ENCODE assay signal across 16 cellular contexts in the genomic region with DNA sequence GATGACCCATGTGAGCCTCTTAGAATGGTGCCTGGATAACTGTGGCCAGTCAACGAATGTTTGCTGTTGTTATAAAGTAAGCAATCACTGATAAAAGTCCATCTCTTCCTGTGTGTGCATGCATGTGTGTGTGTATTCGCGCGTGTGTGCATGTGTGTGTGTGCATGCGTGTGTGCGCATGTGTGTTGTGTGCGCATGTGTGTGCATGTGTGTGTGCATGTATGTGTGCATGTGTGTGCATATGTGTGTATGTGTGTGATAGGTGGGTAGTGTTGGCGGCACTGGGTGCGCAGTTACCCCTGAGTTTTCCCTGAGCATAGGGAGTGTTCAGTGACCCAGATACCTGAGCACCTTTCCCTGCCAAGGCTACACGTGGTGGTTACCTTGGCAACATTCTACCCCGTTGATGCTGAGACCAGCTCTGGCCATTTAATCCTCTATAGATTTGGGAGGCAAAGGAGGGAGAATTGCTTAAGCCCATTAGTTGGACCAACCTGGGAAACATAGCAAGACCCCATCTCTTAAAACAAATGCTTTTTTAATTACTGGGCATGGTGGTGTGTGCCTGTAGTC.
A peak's percentile ranks its signal among the peaks of the same experiment; 100 is the strongest.
DNase-seq lines count a peak whose midpoint lies in the region; ATAC-seq, FAIRE-seq and TF ChIP-seq lines count a peak whose summit lies in the region.
"Had no signal": no experiment of that assay in that cellular context is flagged by ENCODE, and none has a peak within 500 bp of the region (broad histone marks: within the 10 kb centered on the region; RNA-seq: fewer than 3 reads in every experiment).

No MANE protein-coding gene starts in this region.

- H3K36me3 ChIP-seq in HepG2 (replicated peaks in 1 of 2; ENCODE audit: control insufficient read depth in 1 of 2, insufficient read depth in 2 of 2, low read length in 2 of 2) = no peaks in the 10 kb centered on the region
- no peaks in the 10 kb centered on the region for H3K36me3 ChIP-seq in right lobe of liver
- no peaks in the 10 kb centered on the region for H3K36me3 ChIP-seq in osteoblast (ENCODE audit: insufficient read depth, low read length)
- H3K36me3 ChIP-seq: BLaER1 treated with 17β-estradiol and CSF1 and Interleukin-3, amounts not matched to agents 10 nM and 100 nM had no signal

- ATAC-seq in HepG2 (no peak), right lobe of liver (no peak), GM19395 (IDR thresholded peaks at IDR 0.05; ENCODE audit: unreplicated experiment) (no peak)
- ATAC-seq: CD8-positive, alpha-beta T cell; HCT116 had no signal

- H4K20me1 ChIP-seq in HepG2 (ENCODE audit: insufficient read depth, low read length) = no peaks in the 10 kb centered on the region
- H4K20me1 ChIP-seq in osteoblast (ENCODE audit: insufficient read depth, low read length) = no peaks in the 10 kb centered on the region
- H4K20me1 ChIP-seq: BLaER1 treated with 17β-estradiol and CSF1 and Interleukin-3, amounts not matched to agents 10 nM and 100 nM had no signal

- no peaks in the 10 kb centered on the region for H3K79me2 ChIP-seq in HepG2 (ENCODE audit: insufficient read depth, low read length)
- H3K79me2 ChIP-seq in osteoblast (ENCODE audit: insufficient read depth, low read length) = no peaks in the 10 kb centered on the region

- H3K9ac ChIP-seq in HepG2 (ENCODE audit: insufficient read depth, low read depth, low read length) = no peak overlapping the region
- H3K9ac ChIP-seq: BLaER1 treated with 17β-estradiol and CSF1 and Interleukin-3, amounts not matched to agents 10 nM and 100 nM had no signal

- TF ChIP-seq RAD21 in HepG2 (CRISPR knock-in tag; IDR thresholded peaks at IDR 0.05) = no peak

- CTCF ChIA-PET in HepG2 (lab: Yijun Ruan, JAX; ENCODE audit: low intra/inter-chr PET ratio, low total read pairs) = no interaction called here

- no peak overlapping the region for H2AFZ ChIP-seq in HepG2 (ENCODE audit: low read length)
- H2AFZ ChIP-seq in osteoblast (ENCODE audit: low read length) = no peak overlapping the region

- DNase-seq in HepG2 (ENCODE audit: low spot score) = no peak
- DNase-seq in right lobe of liver = no peak
- peak; percentile 71 for DNase-seq in cerebellum (ENCODE audit: low spot score)
- peak; percentile 15 for DNase-seq in osteoblast (ENCODE audit: insufficient read length, low spot score, missing footprints)
- no peak for DNase-seq in T-helper 9 cell
- no peak for DNase-seq in NCI-H2227 treated with DMSO at 0.1 percent for 48 hours (lab: John Stamatoyannopoulos, UW)
- DNase-seq: Calu3; CD8-positive, alpha-beta T cell; DMS79 treated with DMSO at 0.1 percent for 48 hours; GOT3; H7 had no signal

- TF ChIP-seq POLR2A in HepG2 (IDR thresholded peaks at IDR 0.05; ENCODE audit: insufficient read depth in 1 of 2, low read depth in 2 of 2, low read length in 2 of 2) (no peak), right lobe of liver (IDR thresholded peaks at IDR 0.05) (no peak)

- intact Hi-C loops in HepG2 (cut with micrococcal nuclease; ENCODE audit: unreplicated experiment) = no loop called here
- intact Hi-C loops in right lobe of liver (cut with DNase I) = no loop called here

- in situ Hi-C loops in HepG2 (cut with HindIII; ENCODE audit: extremely low pct_ligation_motif_present, low pct_unique_long_range_greater_than_20kb) = no loop called here

- no peaks in the 10 kb centered on the region for H3K27me3 ChIP-seq in HepG2 (ENCODE audit: control insufficient read depth in 1 of 2, insufficient read depth in 2 of 2, low read length in 2 of 2)
- H3K27me3 ChIP-seq in right lobe of liver = no peaks in the 10 kb centered on the region
- no peaks in the 10 kb centered on the region for H3K27me3 ChIP-seq in osteoblast (ENCODE audit: insufficient read depth, low read length)
- H3K27me3 ChIP-seq: BLaER1 treated with 17β-estradiol and CSF1 and Interleukin-3, amounts not matched to agents 10 nM and 100 nM had no signal

- TF ChIP-seq EP300 in HepG2 (IDR thresholded peaks at IDR 0.05; ENCODE audit: low read depth in 2 of 2, low read length in 2 of 2) (no peak), HepG2 (CRISPR knock-in tag; IDR thresholded peaks at IDR 0.05; ENCODE audit: borderline replicate concordance) (no peak)

- H3K4me1 ChIP-seq in HepG2 (ENCODE audit: insufficient read depth, low read length) (no peaks in the 10 kb centered on the region), right lobe of liver (no peaks in the 10 kb centered on the region), osteoblast (ENCODE audit: insufficient read depth, low read length) (no peaks in the 10 kb centered on the region)

- H3K27ac ChIP-seq in HepG2 (ENCODE audit: extremely low read length, insufficient read depth, low read length) = no peak overlapping the region
- no peak overlapping the region for H3K27ac ChIP-seq in right lobe of liver
- H3K27ac ChIP-seq in osteoblast (ENCODE audit: low read depth, low read length) = no peak overlapping the region
- H3K27ac ChIP-seq: BLaER1 treated with 17β-estradiol and CSF1 and Interleukin-3, amounts not matched to agents 10 nM and 100 nM had no signal

- BruUV-seq in HepG2 (replicated peaks; lab: Mats Ljungman, UMichigan) = no TSS peak

- POLR2A ChIA-PET in HepG2 (lab: Yijun Ruan, JAX) = no interaction called here

- no peak for TF ChIP-seq CTCF in HepG2 (CRISPR knock-in tag; IDR thresholded peaks at IDR 0.05)
- no peak for TF ChIP-seq CTCF in right lobe of liver (IDR thresholded peaks at IDR 0.05)
- no peak for TF ChIP-seq CTCF in osteoblast (IDR thresholded peaks at IDR 0.05; ENCODE audit: extremely low read depth, low read depth, low read length)

- H3K4me3 ChIP-seq in HepG2 (replicated peaks in 1 of 3; ENCODE audit: insufficient read depth in 1 of 3, low read depth in 2 of 3, low read length in 3 of 3) = no peak overlapping the region
- no peak overlapping the region for H3K4me3 ChIP-seq in right lobe of liver
- H3K4me3 ChIP-seq in osteoblast (ENCODE audit: insufficient read depth, low read length) = no peak overlapping the region
- H3K4me3 ChIP-seq: BLaER1 treated with 17β-estradiol and CSF1 and Interleukin-3, amounts not matched to agents 10 nM and 100 nM had no signal

- no peak for FAIRE-seq in HepG2 (lab: Jason Lieb, UNC)
- FAIRE-seq: GM12891, HTR-8/SVneo had no signal

- H3K9me3 ChIP-seq in HepG2 (ENCODE audit: low read length) (no peaks in the 10 kb centered on the region), right lobe of liver (no peaks in the 10 kb centered on the region), osteoblast (ENCODE audit: low read depth, low read length) (no peaks in the 10 kb centered on the region)
- H3K9me3 ChIP-seq: BLaER1 treated with 17β-estradiol and CSF1 and Interleukin-3, amounts not matched to agents 10 nM and 100 nM had no signal

- no peak overlapping the region for H3K4me2 ChIP-seq in HepG2 (ENCODE audit: low read depth, low read length)
- no peak overlapping the region for H3K4me2 ChIP-seq in osteoblast (ENCODE audit: insufficient read depth, low read length)

- WGBS in HepG2 (ENCODE audit: low lambda C conversion rate) = 52% methylated on average over 9 of the region's 11 CpGs
- 56% methylated on average over 7 of the region's 11 CpGs for WGBS in right lobe of liver (ENCODE audit: insufficient coverage, low coverage, low lambda C conversion rate, missing lambda C conversion rate)

TF ChIP-seq in HepG2, 621 proteins besides CTCF, POLR2A, EP300 and RAD21:
- TF ChIP-seq, protein P1, sequence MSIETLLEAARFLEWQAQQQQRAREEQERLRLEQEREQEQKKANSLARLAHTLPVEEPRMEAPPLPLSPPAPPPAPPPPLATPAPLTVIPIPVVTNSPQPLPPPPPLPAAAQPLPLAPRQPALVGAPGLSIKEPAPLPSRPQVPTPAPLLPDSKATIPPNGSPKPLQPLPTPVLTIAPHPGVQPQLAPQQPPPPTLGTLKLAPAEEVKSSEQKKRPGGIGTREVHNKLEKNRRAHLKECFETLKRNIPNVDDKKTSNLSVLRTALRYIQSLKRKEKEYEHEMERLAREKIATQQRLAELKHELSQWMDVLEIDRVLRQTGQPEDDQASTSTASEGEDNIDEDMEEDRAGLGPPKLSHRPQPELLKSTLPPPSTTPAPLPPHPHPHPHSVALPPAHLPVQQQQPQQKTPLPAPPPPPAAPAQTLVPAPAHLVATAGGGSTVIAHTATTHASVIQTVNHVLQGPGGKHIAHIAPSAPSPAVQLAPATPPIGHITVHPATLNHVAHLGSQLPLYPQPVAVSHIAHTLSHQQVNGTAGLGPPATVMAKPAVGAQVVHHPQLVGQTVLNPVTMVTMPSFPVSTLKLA (IDR thresholded peaks at IDR 0.05) = peak; percentile 70
- no peak for TF ChIP-seq TOPORS (CRISPR knock-in tag; IDR thresholded peaks at IDR 0.05)

Comparison
In these comparisons a context has a peak if more than half of its experiments do, and no peak if none do; other contexts are left out.
1. DNase-seq: peak in cerebellum (single experiment) and osteoblast (single experiment); none in HepG2 (single experiment), right lobe of liver (0 of 3), T-helper 9 cell (single experiment) and NCI-H2227 treated with DMSO at 0.1 percent for 48 hours (single experiment).